8 cellular contexts compared by ENCODE assay signal in the genomic region with DNA sequence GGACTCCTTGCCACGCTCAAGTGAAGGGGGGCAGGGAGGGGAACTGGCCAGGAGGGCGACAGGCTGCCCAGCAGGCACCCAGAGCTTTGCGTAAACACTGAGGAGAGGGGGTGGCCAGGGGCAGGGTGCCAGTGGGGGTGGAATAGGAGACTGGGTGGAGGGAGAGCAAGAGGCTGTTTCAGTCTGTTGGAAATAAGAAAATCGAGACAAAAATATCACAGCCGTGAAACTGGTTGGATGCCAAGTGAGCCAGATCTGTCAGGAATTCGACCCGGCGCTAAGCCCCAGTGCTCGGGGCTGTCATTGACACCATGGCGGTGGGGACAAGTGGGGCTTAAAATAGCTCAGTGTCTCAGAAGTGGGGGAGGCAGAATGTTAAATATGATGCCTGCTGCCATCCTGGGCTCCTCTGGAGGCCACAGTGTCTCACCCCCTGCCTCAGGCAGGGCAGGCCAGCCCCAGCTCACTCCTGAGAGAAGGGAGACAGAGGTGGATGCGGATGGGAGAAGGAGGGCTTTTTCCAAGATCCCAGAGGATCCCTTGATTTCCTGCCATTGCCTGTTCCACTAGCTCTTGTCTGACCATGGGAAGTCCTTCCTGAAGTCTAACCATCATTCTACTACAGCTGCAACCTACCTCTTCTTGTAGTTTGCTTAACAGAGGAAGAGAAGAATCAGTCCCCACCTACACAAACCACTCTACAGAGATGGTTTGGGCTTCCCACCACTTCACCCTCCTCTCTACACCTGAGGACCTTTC. TPM values are rescaled to one million over a fixed set of nuclear protein-coding genes. Genes with fewer than 3 reads are reported as not detected.
DNase-seq lines count a peak whose midpoint lies in the region; ATAC-seq and TF ChIP-seq lines count a peak whose summit lies in the region.
"Had no signal": no experiment of that assay in that cellular context is flagged by ENCODE, and none has a peak within 500 bp of the region (broad histone marks: within the 10 kb centered on the region; RNA-seq: fewer than 3 reads in every experiment).

No MANE protein-coding gene starts in this region.

- H3K36me3 Mint-ChIP-seq in natural killer cell: no peaks in the 10 kb centered on the region

- no peaks in the 10 kb centered on the region for H4K20me1 ChIP-seq in Karpas-422 (ENCODE audit: insufficient read depth, low read depth, low read length)

- no peak overlapping the region; the same call in 1 of the 2 replicates for H3K27ac ChIP-seq in Karpas-422 (ENCODE audit: low read length)
- peak overlapping the region; percentile 90 to 95 for H3K27ac ChIP-seq in ascending aorta

- H3K4me3 ChIP-seq in Karpas-422 (ENCODE audit: low read length): no peak overlapping the region
- peak overlapping the region in 1 of 2 donors; percentile 11 for H3K4me3 ChIP-seq in ascending aorta

- H3K9me2 ChIP-seq in Karpas-422 (replicated peaks; ENCODE audit: insufficient read depth, low read length): no peaks in the 10 kb centered on the region

- no peak for DNase-seq in Karpas-422
- DNase-seq in ascending aorta (ENCODE audit: low spot score in 2 of 2): peak; percentile 49 to 92
- no peak for DNase-seq in natural killer cell
- no peak for DNase-seq in left lobe of liver (ENCODE audit: low spot score)
- no peak for DNase-seq in D341Med (ENCODE audit: low spot score)
- DNase-seq: cerebellar nuclear complex had no signal

- peak overlapping the region; percentile 50 for H3K4me2 ChIP-seq in Karpas-422 (ENCODE audit: low read depth, low read length, poor library complexity, severe bottlenecking)

- H3K9me3 ChIP-seq in Karpas-422 (ENCODE audit: low read length) (no peaks in the 10 kb centered on the region), ascending aorta (no peaks in the 10 kb centered on the region)

- H3K4me1 Mint-ChIP-seq in natural killer cell: peaks cover 56 to 66% of the 10 kb centered on the region in 2 donors

- peak overlapping the region; percentile 37 for H3K9ac ChIP-seq in Karpas-422 (ENCODE audit: low read length)

- intact Hi-C loops in ascending aorta (cut with DNase I): loop anchor here (1.0 to 2.0 kb wide), 2 partner anchors 11 to 27 kb away; a partner anchor contains a TSS
- intact Hi-C loops in natural killer cell (cut with micrococcal nuclease): loop anchor here (5.0 to 10.0 kb wide), 2 partner anchors 40 to 57 kb away; a partner anchor contains a TSS

- H2AFZ ChIP-seq in Karpas-422 (ENCODE audit: low read length): no peak overlapping the region

- no peaks in the 10 kb centered on the region for H3K9me3 Mint-ChIP-seq in natural killer cell

- ATAC-seq in natural killer cell (no peak), left lobe of liver (no peak), GM21619 (IDR thresholded peaks at IDR 0.05; ENCODE audit: unreplicated experiment) (no peak)

- H3K27ac Mint-ChIP-seq in natural killer cell: peak overlapping the region; percentile 95 to 98

- no peak for TF ChIP-seq CTCF in ascending aorta (IDR thresholded peaks at IDR 0.05)
- no peak for TF ChIP-seq CTCF in natural killer cell (IDR thresholded peaks at IDR 0.05)

- H3K4me1 ChIP-seq in Karpas-422 (ENCODE audit: low read length): peaks cover 65% of the 10 kb centered on the region
- peaks cover 23 to 43% of the 10 kb centered on the region in 2 donors for H3K4me1 ChIP-seq in ascending aorta

- H3K36me3 ChIP-seq in Karpas-422 (ENCODE audit: insufficient read depth, low read length): no peaks in the 10 kb centered on the region
- peaks cover 0 to 4% of the 10 kb centered on the region in 2 donors for H3K36me3 ChIP-seq in ascending aorta

- no peaks in the 10 kb centered on the region for H3K27me3 ChIP-seq in Karpas-422 (ENCODE audit: low read length)
- no peaks in the 10 kb centered on the region for H3K27me3 ChIP-seq in ascending aorta

- peak overlapping the region; percentile 35 for H3K4me3 Mint-ChIP-seq in natural killer cell

- no peaks in the 10 kb centered on the region for H3K79me2 ChIP-seq in Karpas-422 (ENCODE audit: low read length)

- H3K27me3 Mint-ChIP-seq in natural killer cell (ENCODE audit: low read depth in 2 of 2): no peaks in the 10 kb centered on the region

RNA-seq across cellular contexts. Expression of a gene that starts 9.5 kb away (rescaled TPM):
- 6.8 TPM in 1 of 2 replicates, not detected in the other for total RNA-seq in Karpas-422 (2014; rRNA removed; shearing (Covaris generic); ENCODE audit: low replicate concordance)
- 5.1 TPM for total RNA-seq in ascending aorta
- 1 to 10 TPM; 1.2 to 2.5 (median 2.2) TPM for total RNA-seq in natural killer cell
- total RNA-seq in left lobe of liver: 0.45 TPM
- total RNA-seq: T-helper 2 cell treated with Interferon-gamma antibody and Interleukin-4, amounts not matched to agents 100 ng/mL and 5 ng/mL, for 36 hours had no signal

RNA-seq across cellular contexts. Expression of a gene that starts 10.1 kb away (rescaled TPM):
- total RNA-seq in Karpas-422 (2014; rRNA removed; shearing (Covaris generic); ENCODE audit: low replicate concordance): 10.6 and 20.2 TPM in 2 replicates
- total RNA-seq in ascending aorta (29.5 TPM), natural killer cell (10 to 100 TPM; 45.8 to 57.8 (median 52.4) TPM), left lobe of liver (23.8 TPM)

RNA-seq across cellular contexts. Expression of a gene that starts 12.6 kb away (rescaled TPM):
- 1.5 and 1.9 TPM in 2 replicates for total RNA-seq in Karpas-422 (2014; rRNA removed; shearing (Covaris generic); ENCODE audit: low replicate concordance)
- total RNA-seq in ascending aorta: not detected
- total RNA-seq in natural killer cell: 1 to 10 TPM; 1.3 to 3.8 (median 2.4) TPM
- total RNA-seq in left lobe of liver: 0.55 TPM

RNA-seq across cellular contexts. Expression of a gene that starts 22.1 kb away (rescaled TPM):
- total RNA-seq in Karpas-422 (2014; rRNA removed; shearing (Covaris generic); ENCODE audit: low replicate concordance): 7.3 and 10.9 TPM in 2 replicates
- total RNA-seq in ascending aorta: 124 TPM
- total RNA-seq in natural killer cell: 100 to 1,000 TPM in 1 of 3 donors, 10 to 100 TPM in 2; 77.6 to 115 (median 82.1) TPM
- 23.1 TPM for total RNA-seq in left lobe of liver

RNA-seq across cellular contexts. Expression of a gene that starts 40.8 kb away (rescaled TPM):
- 42.9 and 43.5 TPM in 2 replicates for total RNA-seq in Karpas-422 (2014; rRNA removed; shearing (Covaris generic); ENCODE audit: low replicate concordance)
- total RNA-seq in ascending aorta (87.6 TPM), natural killer cell (100 to 1,000 TPM in 2 of 3 donors, 10 to 100 TPM in 1; 97.1 to 115 (median 105) TPM), left lobe of liver (27.3 TPM)

Comparison
In these comparisons a context has a peak if more than half of its experiments do, and no peak if none do; other contexts are left out.
1. DNase-seq: peak in ascending aorta (2 of 2); none in Karpas-422 (single experiment), natural killer cell (single experiment), left lobe of liver (single experiment) and D341Med (single experiment).